In the genomic region with DNA sequence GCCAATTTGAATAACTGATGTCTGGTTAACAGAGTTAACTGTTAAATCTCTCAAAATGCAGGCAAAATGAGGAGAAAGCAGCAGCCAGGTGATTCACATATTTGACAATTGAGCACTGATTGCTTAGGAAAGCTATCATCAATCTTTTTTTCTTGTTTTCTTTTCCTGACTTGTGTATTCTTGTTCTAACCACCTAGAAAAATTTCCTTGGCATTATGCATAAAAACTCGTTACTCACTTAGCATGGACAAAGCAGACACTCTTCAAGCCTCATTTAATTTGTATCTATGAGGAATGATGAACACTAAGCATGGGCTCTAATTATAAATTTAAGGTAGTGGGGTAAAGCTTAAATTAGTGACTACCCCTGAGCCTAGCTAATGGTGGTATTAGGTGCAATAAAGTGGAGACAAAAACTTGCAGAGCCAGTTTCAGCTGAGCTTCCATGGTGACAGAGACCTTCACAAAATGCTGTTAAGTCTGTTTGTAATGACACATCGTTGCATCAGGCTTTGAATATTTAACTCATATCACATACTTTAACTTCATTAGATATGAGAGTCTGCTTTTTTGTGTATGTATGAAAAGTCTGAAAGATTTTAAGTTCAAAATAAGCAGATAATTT, we compare ENCODE assay signal across 19 cellular contexts. TPM values are rescaled to one million over a fixed set of nuclear protein-coding genes. Genes with fewer than 3 reads are reported as not detected.
DNase-seq lines count a peak whose midpoint lies in the region; ATAC-seq and TF ChIP-seq lines count a peak whose summit lies in the region.
"Had no signal": no experiment of that assay in that cellular context is flagged by ENCODE, and none has a peak within 500 bp of the region (broad histone marks: within the 10 kb centered on the region; RNA-seq: fewer than 3 reads in every experiment).

No MANE protein-coding gene starts in this region.

- H3K36me3 ChIP-seq in SK-N-MC (ENCODE audit: insufficient read depth, low read length) = no peaks in the 10 kb centered on the region; the same call in 1 of the 2 replicates
- H3K36me3 ChIP-seq: neutrophil, right atrium auricular region had no signal

- H3K9me3 ChIP-seq in SK-N-MC (ENCODE audit: low read depth, low read length) = no peaks in the 10 kb centered on the region
- H3K9me3 ChIP-seq: neutrophil, right atrium auricular region had no signal

- no peak for TF ChIP-seq CTCF in osteocyte (IDR thresholded peaks at IDR 0.05)

- DNase-seq in DMS53 treated with DMSO at 0.1 percent for 48 hours (lab: John Stamatoyannopoulos, UW; ENCODE audit: unreplicated experiment) = peak; percentile 71
- peak; percentile 40 for DNase-seq in NCI-H1105 treated with DMSO at 0.1 percent for 48 hours (lab: John Stamatoyannopoulos, UW)
- no peak for DNase-seq in SK-N-MC (ENCODE audit: low read depth, low spot score)
- DNase-seq in kidney tubule cell (ENCODE audit: low spot score) = peak; percentile 44
- DNase-seq in osteocyte (ENCODE audit: extremely low spot score, unreplicated experiment) = no peak
- DNase-seq: activated CD4-positive, alpha-beta T cell treated with anti-CD3 and anti-CD28 coated beads for 36 hours; activated CD8-positive, alpha-beta memory T cell treated with anti-CD3 and anti-CD28 coated beads, Interleukin-2, amount 10 ng/mL, durations not matched to agents 7 days and 5 days; activated effector memory CD4-positive, alpha-beta T cell treated with anti-CD3 and anti-CD28 coated beads, Interleukin-2, amount 50 U/mL, for 16 hours; caudate nucleus; CD8-positive, alpha-beta memory T cell; left ventricle myocardium superior; MM.1S; NCI-H2171; SW 1271 had no signal

- H3K4me3 Mint-ChIP-seq in osteocyte (ENCODE audit: unreplicated experiment) = no peak overlapping the region
- H3K4me3 Mint-ChIP-seq: activated CD4-positive, alpha-beta T cell treated with anti-CD3 and anti-CD28 coated beads for 36 hours; activated CD8-positive, alpha-beta memory T cell treated with anti-CD3 and anti-CD28 coated beads, Interleukin-2, amount 10 ng/mL, durations not matched to agents 7 days and 5 days; CD8-positive, alpha-beta memory T cell; IgD-negative memory B cell had no signal

- no peaks in the 10 kb centered on the region for H3K9me3 Mint-ChIP-seq in osteocyte (ENCODE audit: unreplicated experiment)

- H3K9ac ChIP-seq in SK-N-MC (ENCODE audit: insufficient read length) = peak overlapping the region; percentile 51

- H3K27ac ChIP-seq in SK-N-MC = peak overlapping the region; percentile 89
- H3K27ac ChIP-seq: neutrophil, right atrium auricular region had no signal

- H3K27me3 Mint-ChIP-seq in osteocyte (ENCODE audit: unreplicated experiment) = peaks cover 11% of the 10 kb centered on the region
- H3K27me3 Mint-ChIP-seq: activated CD4-positive, alpha-beta T cell treated with anti-CD3 and anti-CD28 coated beads for 36 hours; activated CD8-positive, alpha-beta memory T cell treated with anti-CD3 and anti-CD28 coated beads, Interleukin-2, amount 10 ng/mL, durations not matched to agents 7 days and 5 days; CD8-positive, alpha-beta memory T cell; IgD-negative memory B cell had no signal

- no peaks in the 10 kb centered on the region for H3K36me3 Mint-ChIP-seq in osteocyte (ENCODE audit: unreplicated experiment)
- H3K36me3 Mint-ChIP-seq: activated CD8-positive, alpha-beta memory T cell treated with anti-CD3 and anti-CD28 coated beads, Interleukin-2, amount 10 ng/mL, durations not matched to agents 7 days and 5 days; CD8-positive, alpha-beta memory T cell had no signal

- peak overlapping the region; percentile 39 for H3K4me3 ChIP-seq in SK-N-MC
- H3K4me3 ChIP-seq: right atrium auricular region had no signal

- no peak overlapping the region for H3K27ac Mint-ChIP-seq in osteocyte (ENCODE audit: unreplicated experiment)
- H3K27ac Mint-ChIP-seq: activated CD4-positive, alpha-beta T cell treated with anti-CD3 and anti-CD28 coated beads for 36 hours; activated CD8-positive, alpha-beta memory T cell treated with anti-CD3 and anti-CD28 coated beads, Interleukin-2, amount 10 ng/mL, durations not matched to agents 7 days and 5 days; CD8-positive, alpha-beta memory T cell; IgD-negative memory B cell had no signal

- no peaks in the 10 kb centered on the region for H3K4me1 Mint-ChIP-seq in osteocyte (ENCODE audit: unreplicated experiment)
- H3K4me1 Mint-ChIP-seq: activated CD4-positive, alpha-beta T cell treated with anti-CD3 and anti-CD28 coated beads for 36 hours; activated CD8-positive, alpha-beta memory T cell treated with anti-CD3 and anti-CD28 coated beads, Interleukin-2, amount 10 ng/mL, durations not matched to agents 7 days and 5 days; CD8-positive, alpha-beta memory T cell; IgD-negative memory B cell had no signal

- ATAC-seq in GM21737 (IDR thresholded peaks at IDR 0.05; ENCODE audit: unreplicated experiment) = no peak
- no peak for ATAC-seq in HG02870 (IDR thresholded peaks at IDR 0.05; ENCODE audit: unreplicated experiment)
- ATAC-seq: activated CD4-positive, alpha-beta T cell treated with anti-CD3 and anti-CD28 coated beads for 36 hours; activated CD8-positive, alpha-beta memory T cell treated with anti-CD3 and anti-CD28 coated beads, Interleukin-2, amount 10 ng/mL, durations not matched to agents 7 days and 5 days; left ventricle myocardium superior had no signal

RNA-seq across cellular contexts. Expression of a gene that starts 52.0 kb away (rescaled TPM):
- total RNA-seq in osteocyte = 0.16 TPM in 2 replicates
- total RNA-seq: activated CD4-positive, alpha-beta T cell treated with anti-CD3 and anti-CD28 coated beads for 36 hours; activated CD8-positive, alpha-beta memory T cell treated with anti-CD3 and anti-CD28 coated beads, Interleukin-2, amount 10 ng/mL, durations not matched to agents 7 days and 5 days; CD8-positive, alpha-beta memory T cell had no signal

Comparison
In these comparisons a context has a peak if more than half of its experiments do, and no peak if none do; other contexts are left out.
1. DNase-seq: peak in DMS53 treated with DMSO at 0.1 percent for 48 hours (single experiment), NCI-H1105 treated with DMSO at 0.1 percent for 48 hours (single experiment) and kidney tubule cell (single experiment); none in SK-N-MC (single experiment) and osteocyte (single experiment).